In genomic region chr18:3250237-3251107, GRCh38 we compare ENCODE assay signal across 8 cellular contexts. TPM values are rescaled to one million over a fixed set of nuclear protein-coding genes. Genes with fewer than 3 reads are reported as not detected.
DNase-seq lines count a peak whose midpoint lies in the region; ATAC-seq, FAIRE-seq and TF ChIP-seq lines count a peak whose summit lies in the region.

No MANE protein-coding gene starts in this region.

- H3K27ac Mint-ChIP-seq in CD14-positive monocyte, result peak overlapping the region in 6 of 7 donors; percentile 6 to 75 (median 46)
- peak overlapping the region in 3 of 6 donors; percentile 37 to 67 (median 65) for H3K27ac Mint-ChIP-seq in naive B cell

- H3K36me3 ChIP-seq in Loucy (ENCODE audit: insufficient read depth, low read length), result peaks cover 26% of the 10 kb centered on the region
- H3K36me3 ChIP-seq in bronchial epithelial cell (ENCODE audit: control insufficient read depth, insufficient read depth, low read length), result peaks cover 10% of the 10 kb centered on the region

- H3K9ac ChIP-seq in Loucy (ENCODE audit: low read depth, low read length, poor library complexity, severe bottlenecking), result peak overlapping the region; percentile 58

- peaks cover 0 to 2% (median 0%) of the 10 kb centered on the region in 7 donors for H3K9me3 Mint-ChIP-seq in CD14-positive monocyte
- H3K9me3 Mint-ChIP-seq in naive B cell, result no peaks in the 10 kb centered on the region

- peaks cover 53% of the 10 kb centered on the region for H3K4me1 Mint-ChIP-seq in CD14-positive monocyte
- H3K4me1 Mint-ChIP-seq in naive B cell, result peaks cover 43 to 65% (median 52%) of the 10 kb centered on the region in 3 donors

- FAIRE-seq in bronchial epithelial cell (lab: Jason Lieb, UNC), result no peak

- intact Hi-C loops in CD14-positive monocyte (cut with micrococcal nuclease), result no loop called here

- H3K27me3 Mint-ChIP-seq in CD14-positive monocyte (ENCODE audit: low read depth in 3 of 3) (peaks cover 0 to 2% (median 0%) of the 10 kb centered on the region in 3 donors), naive B cell (no peaks in the 10 kb centered on the region)

- H3K4me1 ChIP-seq in Loucy (ENCODE audit: insufficient read depth, low read length, poor library complexity, severe bottlenecking), result peaks cover 55% of the 10 kb centered on the region

- no peak for ATAC-seq in naive B cell (ENCODE audit: low read depth in 2 of 2)
- ATAC-seq in GM18498 (IDR thresholded peaks at IDR 0.05; ENCODE audit: unreplicated experiment), result no peak

- H3K4me3 Mint-ChIP-seq in CD14-positive monocyte (peak overlapping the region in 1 of 2 donors; percentile 33), naive B cell (peak overlapping the region in 6 of 8 donors; percentile 1 to 97 (median 70))

- H3K4me2 ChIP-seq in Loucy (ENCODE audit: low read depth, low read length, poor library complexity, severe bottlenecking), result peak overlapping the region; percentile 98

- H2AFZ ChIP-seq in Loucy (ENCODE audit: low read length), result no peak overlapping the region

- peaks cover 6% of the 10 kb centered on the region for H3K27me3 ChIP-seq in Loucy (ENCODE audit: insufficient read depth, low read length, poor library complexity, severe bottlenecking)
- H3K27me3 ChIP-seq in bronchial epithelial cell (ENCODE audit: control insufficient read depth, insufficient read depth, low read length), result no peaks in the 10 kb centered on the region

- H3K9me3 ChIP-seq in Loucy (ENCODE audit: insufficient read depth, low read depth, low read length), result no peaks in the 10 kb centered on the region

- H3K36me3 Mint-ChIP-seq in CD14-positive monocyte (peaks cover 30 to 40% of the 10 kb centered on the region in 2 donors), naive B cell (peaks cover 8 to 22% of the 10 kb centered on the region in 2 donors)

- H4K20me1 ChIP-seq in Loucy (ENCODE audit: insufficient read depth, low read length, poor library complexity, severe bottlenecking), result peaks cover 61% of the 10 kb centered on the region

- no peaks in the 10 kb centered on the region for H3K9me2 ChIP-seq in Loucy (replicated peaks; ENCODE audit: low read depth, low read length)

- H3F3A ChIP-seq in Loucy (ENCODE audit: low read depth), result no peaks in the 10 kb centered on the region; the same call in 1 of the 2 replicates

- H3K4me3 ChIP-seq in Loucy (ENCODE audit: low read length, poor library complexity, severe bottlenecking), result peak overlapping the region; percentile 92
- no peak overlapping the region for H3K4me3 ChIP-seq in bronchial epithelial cell (ENCODE audit: low read depth, low read length)

- TF ChIP-seq CTCF in CD14-positive monocyte (IDR thresholded peaks at IDR 0.05), result no peak
- no peak for TF ChIP-seq CTCF in Loucy (conservative IDR thresholded peaks at IDR 0.05; ENCODE audit: low read length)
- TF ChIP-seq CTCF in bronchial epithelial cell (IDR thresholded peaks at IDR 0.05; ENCODE audit: insufficient read depth, low read length, severe bottlenecking), result no peak

- peaks cover 89% of the 10 kb centered on the region for H3K79me2 ChIP-seq in Loucy (ENCODE audit: insufficient read depth, low read length)

- DNase-seq in CD14-positive monocyte (ENCODE audit: low spot score), result no peak
- DNase-seq in bronchial epithelial cell (ENCODE audit: low read depth), result peak; percentile 93
- no peak for DNase-seq in naive B cell
- DNase-seq in iPS-NIHi11 (ENCODE audit: low spot score), result no peak
- no peak for DNase-seq in activated effector memory CD4-positive, alpha-beta T cell treated with Interleukin-2 at 50 U/mL for 16 hours
- DNase-seq in stimulated activated CD4-positive, alpha-beta T cell treated with anti-CD3 and anti-CD28 coated beads, Interleukin-2, amount 100 ng/mL, for 24 hours, result no peak

RNA-seq across cellular contexts. Expression of gene MYL12A, which starts 2.9 kb away (rescaled TPM):
- polyA plus RNA-seq in CD14-positive monocyte, result 1,000 to 10,000 TPM; 1,139 to 1,360 TPM
- 702 and 937 TPM in 2 replicates for total RNA-seq in bronchial epithelial cell
- 1,000 to 10,000 TPM; 1,232 to 1,667 (median 1,472) TPM for polyA plus RNA-seq in naive B cell (ENCODE audit: low read depth in 6 of 6)

RNA-seq across cellular contexts. Expression of gene MYL12B, which starts 11.5 kb away (rescaled TPM):
- polyA plus RNA-seq in CD14-positive monocyte (100 to 1,000 TPM; 727 to 814 TPM), naive B cell (ENCODE audit: low read depth in 6 of 6) (100 to 1,000 TPM; 574 to 848 (median 647) TPM)
- total RNA-seq in bronchial epithelial cell, result 610 and 649 TPM in 2 replicates

RNA-seq across cellular contexts. Expression of gene MYOM1, which starts 30.7 kb away (rescaled TPM):
- under 1 TPM; 0.05 to 0.22 TPM for polyA plus RNA-seq in CD14-positive monocyte
- 0.26 and 0.38 TPM in 2 replicates for total RNA-seq in bronchial epithelial cell
- 1 to 10 TPM in 2 of 6 donors, under 1 TPM in 3, not detected in 1; 0.08 to 1.5 (median 0.85) TPM for polyA plus RNA-seq in naive B cell (ENCODE audit: low read depth in 6 of 6)
